In the genomic region with DNA sequence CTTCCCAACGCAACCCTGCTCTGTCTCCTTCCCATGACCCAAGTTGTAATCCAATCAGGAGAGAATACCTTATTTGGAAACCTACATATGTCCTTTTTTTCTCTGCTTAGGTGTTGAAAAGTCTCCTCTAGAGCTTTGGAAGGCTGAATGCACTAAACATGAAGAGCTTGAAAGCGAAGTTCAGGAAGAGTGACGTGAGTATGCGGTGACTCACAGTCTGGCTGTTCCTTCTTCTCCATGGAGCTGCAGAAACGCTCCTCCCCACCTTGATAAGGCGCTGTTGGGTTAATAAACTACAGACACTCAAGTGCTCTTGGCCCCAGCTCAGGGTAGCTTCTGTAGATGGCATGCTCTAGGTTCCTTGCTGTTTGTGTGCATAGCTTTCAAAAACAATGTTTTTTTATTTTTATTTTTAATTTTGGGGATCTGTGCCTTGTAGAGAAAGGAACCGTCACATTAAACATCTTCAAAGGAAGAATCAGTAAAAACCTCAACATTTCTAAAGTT, we compare ENCODE assay signal across 9 cellular contexts. TPM values are rescaled to one million over a fixed set of nuclear protein-coding genes. Genes with fewer than 3 reads are reported as not detected.
A peak's percentile ranks its signal among the peaks of the same experiment; 100 is the strongest.
DNase-seq lines count a peak whose midpoint lies in the region; ATAC-seq and TF ChIP-seq lines count a peak whose summit lies in the region.
"Had no signal": no experiment of that assay in that cellular context is flagged by ENCODE, and none has a peak within 500 bp of the region (broad histone marks: within the 10 kb centered on the region; RNA-seq: fewer than 3 reads in every experiment).

No MANE protein-coding gene starts in this region.

- H3K79me2 ChIP-seq in osteoblast (ENCODE audit: insufficient read depth, low read length), result peaks cover 85% of the 10 kb centered on the region

- no peak overlapping the region for H3K4me3 Mint-ChIP-seq in T-helper 17 cell
- no peak overlapping the region for H3K4me3 Mint-ChIP-seq in stimulated activated memory B cell treated with anti-CD40 and anti-IgM and Interleukin-4, amounts not matched to agents 10 μg/mL and 1 μg/mL and 100 μg/mL, for 72 hours

- peaks cover 35% of the 10 kb centered on the region for H3K36me3 ChIP-seq in osteoblast (ENCODE audit: insufficient read depth, low read length)

- H3K4me2 ChIP-seq in osteoblast (ENCODE audit: insufficient read depth, low read length), result peak overlapping the region; percentile 69

- peak overlapping the region; percentile 98 for H3K27ac ChIP-seq in osteoblast (ENCODE audit: low read depth, low read length)

- H3K9me3 Mint-ChIP-seq in stimulated activated memory B cell treated with anti-CD40 and anti-IgM and Interleukin-4, amounts not matched to agents 10 μg/mL and 1 μg/mL and 100 μg/mL, for 72 hours, result no peaks in the 10 kb centered on the region

- peaks cover 3% of the 10 kb centered on the region for H3K36me3 Mint-ChIP-seq in T-helper 17 cell (ENCODE audit: low read depth)
- H3K36me3 Mint-ChIP-seq in stimulated activated memory B cell treated with anti-CD40 and anti-IgM and Interleukin-4, amounts not matched to agents 10 μg/mL and 1 μg/mL and 100 μg/mL, for 72 hours, result no peaks in the 10 kb centered on the region

- H3K27me3 ChIP-seq in osteoblast (ENCODE audit: insufficient read depth, low read length), result no peaks in the 10 kb centered on the region

- no peaks in the 10 kb centered on the region for H3K9me3 ChIP-seq in osteoblast (ENCODE audit: low read depth, low read length)
- H3K9me3 ChIP-seq in T-helper 17 cell (ENCODE audit: control insufficient read depth, low read length, poor library complexity, severe bottlenecking), result no peaks in the 10 kb centered on the region

- H3K4me1 ChIP-seq in osteoblast (ENCODE audit: insufficient read depth, low read length), result peaks cover 82% of the 10 kb centered on the region

- no peak overlapping the region for H3K4me3 ChIP-seq in fibroblast of villous mesenchyme (ENCODE audit: low read depth, low read length)
- H3K4me3 ChIP-seq in osteoblast (ENCODE audit: insufficient read depth, low read length), result peak overlapping the region; percentile 36

- no peak for ATAC-seq in T-helper 17 cell
- no peak for ATAC-seq in stimulated activated memory B cell treated with anti-CD40 and anti-IgM and Interleukin-4, amounts not matched to agents 10 μg/mL and 1 μg/mL and 100 μg/mL, for 72 hours

- DNase-seq in Daoy (ENCODE audit: low read depth), result peak; percentile 95
- peak; percentile 83 for DNase-seq in RKO (ENCODE audit: low spot score)
- DNase-seq in fibroblast of villous mesenchyme (ENCODE audit: low read depth), result peak; percentile 99
- DNase-seq in osteoblast (ENCODE audit: insufficient read length, low spot score, missing footprints), result peak; percentile 25
- DNase-seq in NCI-H146 treated with DMSO at 0.1 percent for 48 hours (lab: John Stamatoyannopoulos, UW; ENCODE audit: unreplicated experiment), result no peak
- no peak for DNase-seq in medulla oblongata (ENCODE audit: extremely low spot score)
- DNase-seq in T-helper 17 cell, result no peak
- DNase-seq: T-helper 2 cell had no signal

- H3K27ac Mint-ChIP-seq in T-helper 17 cell, result no peak overlapping the region
- H3K27ac Mint-ChIP-seq in stimulated activated memory B cell treated with anti-CD40 and anti-IgM and Interleukin-4, amounts not matched to agents 10 μg/mL and 1 μg/mL and 100 μg/mL, for 72 hours, result no peak overlapping the region

- TF ChIP-seq CTCF in fibroblast of villous mesenchyme (IDR thresholded peaks at IDR 0.05; ENCODE audit: insufficient read depth, low read depth, low read length), result peak; percentile 10
- TF ChIP-seq CTCF in osteoblast (IDR thresholded peaks at IDR 0.05; ENCODE audit: extremely low read depth, low read depth, low read length), result no peak

- peaks cover 11% of the 10 kb centered on the region for H4K20me1 ChIP-seq in osteoblast (ENCODE audit: insufficient read depth, low read length)

- H3K27me3 Mint-ChIP-seq in T-helper 17 cell, result no peaks in the 10 kb centered on the region
- no peaks in the 10 kb centered on the region for H3K27me3 Mint-ChIP-seq in stimulated activated memory B cell treated with anti-CD40 and anti-IgM and Interleukin-4, amounts not matched to agents 10 μg/mL and 1 μg/mL and 100 μg/mL, for 72 hours

- H3K4me1 Mint-ChIP-seq in T-helper 17 cell, result no peaks in the 10 kb centered on the region
- no peaks in the 10 kb centered on the region for H3K4me1 Mint-ChIP-seq in stimulated activated memory B cell treated with anti-CD40 and anti-IgM and Interleukin-4, amounts not matched to agents 10 μg/mL and 1 μg/mL and 100 μg/mL, for 72 hours

- H2AFZ ChIP-seq in osteoblast (ENCODE audit: low read length), result no peak overlapping the region

RNA-seq across cellular contexts. Expression of gene RAI14, which starts 30.7 kb away (rescaled TPM):
- total RNA-seq in Daoy (2014; rRNA removed; shearing (Covaris generic)), result 54.9 and 60.0 TPM in 2 replicates
- total RNA-seq in fibroblast of villous mesenchyme (251 and 291 TPM in 2 replicates), osteoblast (138 and 149 TPM in 2 replicates), T-helper 17 cell (1 to 10 TPM; 2.0 to 3.1 TPM)

Comparison
In these comparisons a context has a peak if more than half of its experiments do, and no peak if none do; other contexts are left out.
1. DNase-seq: peak in Daoy (single experiment), RKO (single experiment), fibroblast of villous mesenchyme (single experiment) and osteoblast (single experiment); none in NCI-H146 treated with DMSO at 0.1 percent for 48 hours (single experiment), medulla oblongata (single experiment) and T-helper 17 cell (0 of 3).
2. RNA of gene RAI14, which starts 30.7 kb away (total RNA-seq): 251 to 291 TPM in fibroblast of villous mesenchyme, 138 to 149 TPM in osteoblast and 54.9 to 60.0 TPM in Daoy; 2.0 to 3.1 TPM in T-helper 17 cell; every median in the first group is over 10 times any median in the second.